ENCODE assay signal across 14 cellular contexts in genomic region chr10:79183468-79183865, GRCh38.
DNase-seq lines count a peak whose midpoint lies in the region; ATAC-seq and TF ChIP-seq lines count a peak whose summit lies in the region.
"Had no signal": no experiment of that assay in that cellular context is flagged by ENCODE, and none has a peak within 500 bp of the region (broad histone marks: within the 10 kb centered on the region; RNA-seq: fewer than 3 reads in every experiment).

No MANE protein-coding gene starts in this region.

- H3K27ac ChIP-seq in left ventricle myocardium inferior (replicated peaks) (peak overlapping the region; percentile 86), colonic mucosa (peak overlapping the region; percentile 6), vagina (peak overlapping the region; percentile 73)

- H3K4me3 Mint-ChIP-seq in neural crest cell, result peak overlapping the region; percentile 68
- H3K4me3 Mint-ChIP-seq: activated T-cell treated with anti-CD3 and anti-CD28 coated beads, Interleukin-2, amount 50 U/mL, for 72 hours; natural killer cell; T-helper 1 cell treated with Interleukin-12 subunit alpha and Interleukin-12 subunit beta and Interleukin-4 antibody, amounts not matched to agents 30 μg/mL and 1 μg/mL, for 36 hours had no signal

- H3K27me3 ChIP-seq in left ventricle myocardium inferior (ENCODE audit: low read depth) (no peaks in the 10 kb centered on the region), colonic mucosa (no peaks in the 10 kb centered on the region), vagina (no peaks in the 10 kb centered on the region)

- H3K9me3 ChIP-seq in left ventricle myocardium inferior (replicated peaks), result no peaks in the 10 kb centered on the region
- H3K9me3 ChIP-seq in colonic mucosa, result no peaks in the 10 kb centered on the region
- H3K9me3 ChIP-seq in vagina, result no peaks in the 10 kb centered on the region

- H3K4me3 ChIP-seq in left ventricle myocardium inferior, result no peak overlapping the region
- no peak overlapping the region for H3K4me3 ChIP-seq in colonic mucosa
- no peak overlapping the region for H3K4me3 ChIP-seq in vagina
- H3K4me3 ChIP-seq: skin epidermis had no signal

- ATAC-seq in Right ventricle myocardium superior (ENCODE audit: poor library complexity), result no peak
- ATAC-seq: activated T-cell treated with anti-CD3 and anti-CD28 coated beads, Interleukin-2, amount 50 U/mL, for 72 hours; natural killer cell had no signal

- H3K27ac Mint-ChIP-seq in neural crest cell (ENCODE audit: unreplicated experiment), result peak overlapping the region; percentile 36
- H3K27ac Mint-ChIP-seq: activated T-cell treated with anti-CD3 and anti-CD28 coated beads, Interleukin-2, amount 50 U/mL, for 72 hours; natural killer cell; T-helper 1 cell treated with Interleukin-12 subunit alpha and Interleukin-12 subunit beta and Interleukin-4 antibody, amounts not matched to agents 30 μg/mL and 1 μg/mL, for 36 hours had no signal

- peaks cover 100% of the 10 kb centered on the region for H3K4me1 ChIP-seq in left ventricle myocardium inferior
- peaks cover 14% of the 10 kb centered on the region for H3K4me1 ChIP-seq in colonic mucosa
- peaks cover 100% of the 10 kb centered on the region for H3K4me1 ChIP-seq in vagina

- no peak for TF ChIP-seq POLR2A in vagina (IDR thresholded peaks at IDR 0.05)

- H3K36me3 ChIP-seq in left ventricle myocardium inferior (peaks cover 10% of the 10 kb centered on the region), colonic mucosa (no peaks in the 10 kb centered on the region), vagina (no peaks in the 10 kb centered on the region)

- no peak overlapping the region for H3K9ac ChIP-seq in colonic mucosa (ENCODE audit: low read depth in 2 of 2, low read length in 2 of 2)

- H3K4me1 Mint-ChIP-seq in neural crest cell, result peaks cover 87% of the 10 kb centered on the region

- intact Hi-C loops in left ventricle myocardium inferior (cut with micrococcal nuclease), result no loop called here
- intact Hi-C loops in Right ventricle myocardium superior (cut with DNase I), result no loop called here
- intact Hi-C loops in colonic mucosa (cut with DNase I), result no loop called here
- intact Hi-C loops in vagina (cut with DNase I), result no loop called here

- no peaks in the 10 kb centered on the region for H3K27me3 Mint-ChIP-seq in neural crest cell (ENCODE audit: low read depth)

- no peaks in the 10 kb centered on the region for H3K9me3 Mint-ChIP-seq in neural crest cell
- H3K9me3 Mint-ChIP-seq: activated T-cell treated with anti-CD3 and anti-CD28 coated beads, Interleukin-2, amount 50 U/mL, for 72 hours; natural killer cell; T-helper 1 cell treated with Interleukin-12 subunit alpha and Interleukin-12 subunit beta and Interleukin-4 antibody, amounts not matched to agents 30 μg/mL and 1 μg/mL, for 36 hours had no signal

- no peak for TF ChIP-seq CTCF in left ventricle myocardium inferior (IDR thresholded peaks at IDR 0.05; ENCODE audit: borderline replicate concordance)
- TF ChIP-seq CTCF in colonic mucosa (IDR thresholded peaks at IDR 0.05), result no peak
- no peak for TF ChIP-seq CTCF in neural crest cell (conservative IDR thresholded peaks at IDR 0.05)
- no peak for TF ChIP-seq CTCF in vagina (IDR thresholded peaks at IDR 0.05)

- no peaks in the 10 kb centered on the region for H3K36me3 Mint-ChIP-seq in neural crest cell (ENCODE audit: low read depth)
- H3K36me3 Mint-ChIP-seq: natural killer cell had no signal

- DNase-seq in left ventricle myocardium inferior, result no peak
- DNase-seq in Right ventricle myocardium superior, result no peak
- no peak for DNase-seq in colonic mucosa
- DNase-seq in neural crest cell (ENCODE audit: low read depth, low spot score), result no peak
- no peak for DNase-seq in vagina (ENCODE audit: extremely low spot score in 2 of 2)
- no peak for DNase-seq in NCI-H187 (lab: John Stamatoyannopoulos, UW)
- DNase-seq in activated CD4-positive, alpha-beta T cell treated with anti-CD3 and anti-CD28 coated beads for 1 hour, result no peak
- DNase-seq in T-helper 2 cell, result no peak
- DNase-seq: activated T-cell treated with anti-CD3 and anti-CD28 coated beads, Interleukin-2, amount 50 U/mL, for 72 hours; anterior cingulate cortex; effector memory CD4-positive, alpha-beta T cell; natural killer cell had no signal

Comparison
In these comparisons a context has a peak if more than half of its experiments do, and no peak if none do; other contexts are left out.
1. H3K27ac ChIP-seq: peak in every context shown above with its lines; median percentile 86 in left ventricle myocardium inferior; 73 in vagina; 6 in colonic mucosa.